Comparison of ENCODE assay signal across 1 cellular context in the genomic region with DNA sequence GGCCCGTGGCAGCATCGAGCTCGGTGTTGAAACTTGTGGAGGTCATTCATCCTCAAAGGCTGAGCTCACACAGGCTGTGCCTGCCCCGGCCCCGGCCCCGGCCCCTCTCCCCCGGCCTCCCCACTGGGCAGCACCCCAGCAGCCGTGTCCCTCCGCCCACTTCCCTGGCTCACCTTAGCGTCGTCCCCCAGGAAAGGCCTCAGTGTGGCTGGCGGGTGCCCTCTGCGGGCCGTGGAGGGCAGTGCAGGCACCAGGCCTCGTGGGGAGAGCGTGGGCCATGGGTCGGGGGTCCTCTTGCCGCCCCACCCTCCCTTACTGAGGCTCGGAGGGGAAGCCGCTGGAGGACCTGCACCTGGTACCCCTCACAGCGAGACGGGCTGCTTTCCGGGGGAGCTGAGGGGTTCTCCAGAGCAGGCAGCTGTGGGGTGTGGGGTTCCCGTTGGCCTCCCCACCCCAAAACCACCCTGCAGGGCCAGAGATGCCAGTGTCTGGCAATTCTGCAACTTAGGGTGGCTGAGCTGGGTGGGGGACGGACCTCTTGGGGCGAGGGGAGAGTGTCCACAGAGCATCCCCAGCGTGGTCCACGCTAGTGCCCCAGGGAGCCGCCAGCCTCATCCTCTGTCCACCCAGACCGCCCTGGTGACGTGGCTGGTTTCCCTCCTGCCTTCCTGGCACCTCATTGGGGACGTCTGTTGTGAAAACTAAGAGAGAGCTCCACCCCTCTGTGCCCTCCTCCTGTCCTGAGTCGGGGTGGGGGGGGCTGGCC.
A peak's percentile ranks its signal among the peaks of the same experiment; 100 is the strongest.
TF ChIP-seq lines count a peak whose summit lies in the region.

No MANE protein-coding gene starts in this region.

TF ChIP-seq in HepG2, 621 proteins besides CTCF, POLR2A, EP300 and RAD21 (continued from another document):
- no peak for TF ChIP-seq ZNF780A (CRISPR knock-in tag; IDR thresholded peaks at IDR 0.05)
- no peak for TF ChIP-seq SP5 (CRISPR knock-in tag; IDR thresholded peaks at IDR 0.05; ENCODE audit: borderline replicate concordance, low read depth)
- 0 out of 2 replicates have a peak, but pooled peaks have one; percentile 20 for TF ChIP-seq AHR (CRISPR knock-in tag; IDR thresholded peaks at IDR 0.05)
- no peak for TF ChIP-seq TCF12 (IDR thresholded peaks at IDR 0.05)
- no peak for TF ChIP-seq TCF12 (CRISPR knock-in tag; IDR thresholded peaks at IDR 0.05)
- no peak for TF ChIP-seq CBX2 (IDR thresholded peaks at IDR 0.05; ENCODE audit: low read depth, low read length)
- TF ChIP-seq CBX2 (CRISPR knock-in tag; IDR thresholded peaks at IDR 0.05; ENCODE audit: low read depth), result no peak
- peak; percentile 28; the same call in 1 of the 2 replicates for TF ChIP-seq ZFX (CRISPR knock-in tag; IDR thresholded peaks at IDR 0.05; ENCODE audit: low read depth)
- TF ChIP-seq TAF1 (CRISPR knock-in tag; IDR thresholded peaks at IDR 0.05), result no peak
- no peak for TF ChIP-seq SIN3A (IDR thresholded peaks at IDR 0.05; ENCODE audit: borderline replicate concordance, low read depth, low read length)
- no peak for TF ChIP-seq BCL6 (CRISPR knock-in tag; IDR thresholded peaks at IDR 0.05)
- no peak for TF ChIP-seq HOXA5 (CRISPR knock-in tag; IDR thresholded peaks at IDR 0.05)
- TF ChIP-seq, protein P1, sequence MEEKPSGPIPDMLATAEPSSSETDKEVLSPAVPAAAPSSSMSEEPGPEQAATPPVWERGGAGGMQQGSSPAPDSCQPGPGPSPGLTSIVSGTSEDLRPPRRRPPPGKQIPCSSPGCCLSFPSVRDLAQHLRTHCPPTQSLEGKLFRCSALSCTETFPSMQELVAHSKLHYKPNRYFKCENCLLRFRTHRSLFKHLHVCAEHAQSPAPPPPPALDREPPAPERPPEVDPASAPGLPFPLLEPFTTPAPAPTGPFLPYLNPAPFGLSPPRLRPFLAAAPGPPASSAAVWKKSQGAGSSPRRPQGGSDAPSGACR (CRISPR knock-in tag; IDR thresholded peaks at IDR 0.05), result no peak
- TF ChIP-seq CREM (IDR thresholded peaks at IDR 0.05), result no peak
- no peak for TF ChIP-seq CREM (CRISPR knock-in tag; IDR thresholded peaks at IDR 0.05)
- TF ChIP-seq ZNF841 (CRISPR knock-in tag; IDR thresholded peaks at IDR 0.05; ENCODE audit: borderline replicate concordance), result no peak
- TF ChIP-seq, protein P2, sequence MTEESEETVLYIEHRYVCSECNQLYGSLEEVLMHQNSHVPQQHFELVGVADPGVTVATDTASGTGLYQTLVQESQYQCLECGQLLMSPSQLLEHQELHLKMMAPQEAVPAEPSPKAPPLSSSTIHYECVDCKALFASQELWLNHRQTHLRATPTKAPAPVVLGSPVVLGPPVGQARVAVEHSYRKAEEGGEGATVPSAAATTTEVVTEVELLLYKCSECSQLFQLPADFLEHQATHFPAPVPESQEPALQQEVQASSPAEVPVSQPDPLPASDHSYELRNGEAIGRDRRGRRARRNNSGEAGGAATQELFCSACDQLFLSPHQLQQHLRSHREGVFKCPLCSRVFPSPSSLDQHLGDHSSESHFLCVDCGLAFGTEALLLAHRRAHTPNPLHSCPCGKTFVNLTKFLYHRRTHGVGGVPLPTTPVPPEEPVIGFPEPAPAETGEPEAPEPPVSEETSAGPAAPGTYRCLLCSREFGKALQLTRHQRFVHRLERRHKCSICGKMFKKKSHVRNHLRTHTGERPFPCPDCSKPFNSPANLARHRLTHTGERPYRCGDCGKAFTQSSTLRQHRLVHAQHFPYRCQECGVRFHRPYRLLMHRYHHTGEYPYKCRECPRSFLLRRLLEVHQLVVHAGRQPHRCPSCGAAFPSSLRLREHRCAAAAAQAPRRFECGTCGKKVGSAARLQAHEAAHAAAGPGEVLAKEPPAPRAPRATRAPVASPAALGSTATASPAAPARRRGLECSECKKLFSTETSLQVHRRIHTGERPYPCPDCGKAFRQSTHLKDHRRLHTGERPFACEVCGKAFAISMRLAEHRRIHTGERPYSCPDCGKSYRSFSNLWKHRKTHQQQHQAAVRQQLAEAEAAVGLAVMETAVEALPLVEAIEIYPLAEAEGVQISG (CRISPR knock-in tag; IDR thresholded peaks at IDR 0.05), result no peak
- peak; percentile 73; the same call in 1 of the 2 replicates for TF ChIP-seq KDM2A (CRISPR knock-in tag; IDR thresholded peaks at IDR 0.05; ENCODE audit: borderline replicate concordance, low read depth)
- TF ChIP-seq, protein P3, sequence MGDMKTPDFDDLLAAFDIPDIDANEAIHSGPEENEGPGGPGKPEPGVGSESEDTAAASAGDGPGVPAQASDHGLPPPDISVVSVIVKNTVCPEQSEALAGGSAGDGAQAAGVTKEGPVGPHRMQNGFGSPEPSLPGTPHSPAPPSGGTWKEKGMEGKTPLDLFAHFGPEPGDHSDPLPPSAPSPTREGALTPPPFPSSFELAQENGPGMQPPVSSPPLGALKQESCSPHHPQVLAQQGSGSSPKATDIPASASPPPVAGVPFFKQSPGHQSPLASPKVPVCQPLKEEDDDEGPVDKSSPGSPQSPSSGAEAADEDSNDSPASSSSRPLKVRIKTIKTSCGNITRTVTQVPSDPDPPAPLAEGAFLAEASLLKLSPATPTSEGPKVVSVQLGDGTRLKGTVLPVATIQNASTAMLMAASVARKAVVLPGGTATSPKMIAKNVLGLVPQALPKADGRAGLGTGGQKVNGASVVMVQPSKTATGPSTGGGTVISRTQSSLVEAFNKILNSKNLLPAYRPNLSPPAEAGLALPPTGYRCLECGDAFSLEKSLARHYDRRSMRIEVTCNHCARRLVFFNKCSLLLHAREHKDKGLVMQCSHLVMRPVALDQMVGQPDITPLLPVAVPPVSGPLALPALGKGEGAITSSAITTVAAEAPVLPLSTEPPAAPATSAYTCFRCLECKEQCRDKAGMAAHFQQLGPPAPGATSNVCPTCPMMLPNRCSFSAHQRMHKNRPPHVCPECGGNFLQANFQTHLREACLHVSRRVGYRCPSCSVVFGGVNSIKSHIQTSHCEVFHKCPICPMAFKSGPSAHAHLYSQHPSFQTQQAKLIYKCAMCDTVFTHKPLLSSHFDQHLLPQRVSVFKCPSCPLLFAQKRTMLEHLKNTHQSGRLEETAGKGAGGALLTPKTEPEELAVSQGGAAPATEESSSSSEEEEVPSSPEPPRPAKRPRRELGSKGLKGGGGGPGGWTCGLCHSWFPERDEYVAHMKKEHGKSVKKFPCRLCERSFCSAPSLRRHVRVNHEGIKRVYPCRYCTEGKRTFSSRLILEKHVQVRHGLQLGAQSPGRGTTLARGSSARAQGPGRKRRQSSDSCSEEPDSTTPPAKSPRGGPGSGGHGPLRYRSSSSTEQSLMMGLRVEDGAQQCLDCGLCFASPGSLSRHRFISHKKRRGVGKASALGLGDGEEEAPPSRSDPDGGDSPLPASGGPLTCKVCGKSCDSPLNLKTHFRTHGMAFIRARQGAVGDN (CRISPR knock-in tag; IDR thresholded peaks at IDR 0.05), result peak; percentile 22
- peak; percentile 88 for TF ChIP-seq STAG1 (CRISPR knock-in tag; IDR thresholded peaks at IDR 0.05)
- TF ChIP-seq, protein P4, sequence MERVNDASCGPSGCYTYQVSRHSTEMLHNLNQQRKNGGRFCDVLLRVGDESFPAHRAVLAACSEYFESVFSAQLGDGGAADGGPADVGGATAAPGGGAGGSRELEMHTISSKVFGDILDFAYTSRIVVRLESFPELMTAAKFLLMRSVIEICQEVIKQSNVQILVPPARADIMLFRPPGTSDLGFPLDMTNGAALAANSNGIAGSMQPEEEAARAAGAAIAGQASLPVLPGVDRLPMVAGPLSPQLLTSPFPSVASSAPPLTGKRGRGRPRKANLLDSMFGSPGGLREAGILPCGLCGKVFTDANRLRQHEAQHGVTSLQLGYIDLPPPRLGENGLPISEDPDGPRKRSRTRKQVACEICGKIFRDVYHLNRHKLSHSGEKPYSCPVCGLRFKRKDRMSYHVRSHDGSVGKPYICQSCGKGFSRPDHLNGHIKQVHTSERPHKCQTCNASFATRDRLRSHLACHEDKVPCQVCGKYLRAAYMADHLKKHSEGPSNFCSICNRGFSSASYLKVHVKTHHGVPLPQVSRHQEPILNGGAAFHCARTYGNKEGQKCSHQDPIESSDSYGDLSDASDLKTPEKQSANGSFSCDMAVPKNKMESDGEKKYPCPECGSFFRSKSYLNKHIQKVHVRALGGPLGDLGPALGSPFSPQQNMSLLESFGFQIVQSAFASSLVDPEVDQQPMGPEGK (CRISPR knock-in tag; IDR thresholded peaks at IDR 0.05), result peak; percentile 54
- TF ChIP-seq, protein P5, sequence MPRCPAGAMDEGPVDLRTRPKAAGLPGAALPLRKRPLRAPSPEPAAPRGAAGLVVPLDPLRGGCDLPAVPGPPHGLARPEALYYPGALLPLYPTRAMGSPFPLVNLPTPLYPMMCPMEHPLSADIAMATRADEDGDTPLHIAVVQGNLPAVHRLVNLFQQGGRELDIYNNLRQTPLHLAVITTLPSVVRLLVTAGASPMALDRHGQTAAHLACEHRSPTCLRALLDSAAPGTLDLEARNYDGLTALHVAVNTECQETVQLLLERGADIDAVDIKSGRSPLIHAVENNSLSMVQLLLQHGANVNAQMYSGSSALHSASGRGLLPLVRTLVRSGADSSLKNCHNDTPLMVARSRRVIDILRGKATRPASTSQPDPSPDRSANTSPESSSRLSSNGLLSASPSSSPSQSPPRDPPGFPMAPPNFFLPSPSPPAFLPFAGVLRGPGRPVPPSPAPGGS (CRISPR knock-in tag; IDR thresholded peaks at IDR 0.05), result no peak
- no peak for TF ChIP-seq TAF15 (IDR thresholded peaks at IDR 0.05; ENCODE audit: low read depth, low read length, poor library complexity, severe bottlenecking)
- peak; percentile 40; the same call in 1 of the 2 replicates for TF ChIP-seq MYC (CRISPR knock-in tag; IDR thresholded peaks at IDR 0.05; ENCODE audit: borderline replicate concordance)
- TF ChIP-seq ZNF713 (CRISPR knock-in tag; IDR thresholded peaks at IDR 0.05), result no peak
- no peak for TF ChIP-seq ZNF660 (CRISPR knock-in tag; IDR thresholded peaks at IDR 0.05; ENCODE audit: borderline replicate concordance, low read depth)
- peak; percentile 19; the same call in 1 of the 2 replicates for TF ChIP-seq PITX1 (CRISPR knock-in tag; IDR thresholded peaks at IDR 0.05)
TF ChIP-seq in HepG2: peak in this region for 10.
